In the genomic region with DNA sequence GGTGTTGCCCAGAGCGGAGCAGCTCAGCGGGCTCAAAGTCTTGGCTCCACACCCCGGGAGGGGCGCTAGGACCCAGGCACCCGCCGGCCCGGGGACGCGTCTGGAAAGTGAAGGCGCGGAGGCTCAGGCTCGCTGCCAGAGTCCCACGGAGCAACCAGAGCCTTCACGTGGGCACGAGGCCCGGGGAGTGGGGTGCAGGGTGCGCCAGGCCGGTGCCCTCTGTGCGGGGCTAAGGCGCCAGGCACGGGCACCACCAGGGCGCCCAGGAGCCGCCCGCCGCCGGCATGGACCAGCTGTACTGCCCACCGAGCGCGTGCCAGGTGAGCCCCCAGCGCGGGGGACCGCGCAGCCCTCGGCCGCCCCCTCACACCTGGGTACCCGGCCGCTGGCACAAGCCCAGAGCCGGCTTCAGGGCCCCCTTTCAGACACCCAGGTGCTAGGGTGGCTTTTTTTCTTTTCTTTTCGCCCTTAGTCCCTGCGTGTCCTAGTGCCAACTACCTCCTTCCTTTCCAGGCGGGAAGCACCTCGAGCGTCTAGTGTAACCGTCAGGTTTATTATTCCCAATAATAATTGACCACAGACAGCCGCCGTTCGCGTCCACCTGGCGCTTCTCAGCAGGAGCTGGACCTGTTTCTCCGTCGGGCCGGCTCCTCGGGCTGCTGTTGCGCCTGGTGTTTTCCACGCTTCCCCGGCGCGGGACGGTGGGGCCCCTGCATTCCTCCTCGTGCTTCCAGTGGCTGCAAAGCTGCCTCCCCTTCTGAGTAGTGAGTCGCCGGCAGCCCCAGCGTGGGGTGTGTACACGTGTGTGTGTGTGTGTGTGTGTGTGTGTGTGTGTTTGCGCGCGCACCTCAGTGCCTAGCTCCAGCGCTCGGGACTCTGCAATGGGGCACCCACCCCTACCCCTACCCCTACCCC, we compare ENCODE assay signal across 8 cellular contexts. TPM values are rescaled to one million over a fixed set of nuclear protein-coding genes. Genes with fewer than 3 reads are reported as not detected.
DNase-seq lines count a peak whose midpoint lies in the region; ATAC-seq, FAIRE-seq and TF ChIP-seq lines count a peak whose summit lies in the region.

No MANE protein-coding gene starts in this region.

- peaks cover 2% of the 10 kb centered on the region for H3K4me1 Mint-ChIP-seq in activated naive CD8-positive, alpha-beta T cell treated with anti-CD3 and anti-CD28 coated beads, Interleukin-2, amount 10 ng/mL, durations not matched to agents 7 days and 5 days

- H3K27me3 ChIP-seq in keratinocyte (ENCODE audit: control insufficient read depth, extremely low read depth, insufficient read depth, low read length): peaks cover 38% of the 10 kb centered on the region

- ATAC-seq in activated naive CD8-positive, alpha-beta T cell treated with anti-CD3 and anti-CD28 coated beads, Interleukin-2, amount 10 ng/mL, durations not matched to agents 7 days and 5 days (ENCODE audit: low read depth): no peak
- peak; percentile 32 for ATAC-seq in stimulated activated naive CD8-positive, alpha-beta T cell treated with anti-CD3 and anti-CD28 coated beads, Interleukin-15, Interleukin-2, amounts not matched to agents 100 U/mL and 50 U/mL, for 24 hours
- ATAC-seq in HG03520 (IDR thresholded peaks at IDR 0.05; ENCODE audit: unreplicated experiment): no peak

- H3K4me1 ChIP-seq in keratinocyte (ENCODE audit: control insufficient read depth, extremely low read depth, insufficient read depth, low read length): no peaks in the 10 kb centered on the region

- no peaks in the 10 kb centered on the region for H3K9me1 ChIP-seq in keratinocyte (ENCODE audit: control insufficient read depth, extremely low read depth, insufficient read depth, low read length)

- H3K4me3 Mint-ChIP-seq in activated naive CD8-positive, alpha-beta T cell treated with anti-CD3 and anti-CD28 coated beads, Interleukin-2, amount 10 ng/mL, durations not matched to agents 7 days and 5 days: peak overlapping the region; percentile 32

- H3K27ac ChIP-seq in keratinocyte (ENCODE audit: control insufficient read depth, insufficient read depth, low read length): no peak overlapping the region

- no peaks in the 10 kb centered on the region for H3K36me3 Mint-ChIP-seq in activated naive CD8-positive, alpha-beta T cell treated with anti-CD3 and anti-CD28 coated beads, Interleukin-2, amount 10 ng/mL, durations not matched to agents 7 days and 5 days

- no peaks in the 10 kb centered on the region for H3K9me3 ChIP-seq in keratinocyte (ENCODE audit: control insufficient read depth, low read depth, low read length)

- H3K4me2 ChIP-seq in keratinocyte (ENCODE audit: control insufficient read depth, extremely low read depth, insufficient read depth, low read depth, low read length): peak overlapping the region; percentile 44

- POLR2A ChIA-PET in activated naive CD8-positive, alpha-beta T cell treated with anti-CD3 and anti-CD28 coated beads, Interleukin-2, amount 10 ng/mL, durations not matched to agents 7 days and 5 days (lab: Charles Lee): no interaction called here

- dilution Hi-C loops in keratinocyte (cut with MboI; ENCODE audit: extremely low pct_ligation_motif_present, low sequenced_read_pairs): no loop called here

- H3K4me3 ChIP-seq in keratinocyte (ENCODE audit: control insufficient read depth in 2 of 3, extremely low read depth in 1 of 3, insufficient read depth in 2 of 3, low read depth in 1 of 3, low read length in 3 of 3): no peak overlapping the region

- no peak overlapping the region for H3K9ac ChIP-seq in keratinocyte (ENCODE audit: control insufficient read depth, extremely low read depth, insufficient read depth, low read length)

- H2AFZ ChIP-seq in keratinocyte (ENCODE audit: control insufficient read depth, low read length): no peak overlapping the region

- no peaks in the 10 kb centered on the region for H4K20me1 ChIP-seq in keratinocyte (ENCODE audit: control insufficient read depth, extremely low read depth, insufficient read depth, low read length)

- DNase-seq in NCI-H2029 (lab: John Stamatoyannopoulos, UW) (peak; percentile 35), NCI-H2029 treated with DMSO at 0.1 percent for 48 hours (lab: John Stamatoyannopoulos, UW) (no peak), keratinocyte (ENCODE audit: low read depth, low spot score) (no peak), NCI-H526 treated with DMSO at 0.1 percent for 48 hours (lab: John Stamatoyannopoulos, UW) (no peak), SIG-M5 (lab: John Stamatoyannopoulos, UW) (no peak)
- peak; percentile 31 for DNase-seq in activated naive CD8-positive, alpha-beta T cell treated with anti-CD3 and anti-CD28 coated beads, Interleukin-2, amount 10 ng/mL, durations not matched to agents 7 days and 5 days
- DNase-seq in stimulated activated naive CD8-positive, alpha-beta T cell treated with anti-CD3 and anti-CD28 coated beads, Interleukin-15, Interleukin-2, amounts not matched to agents 100 U/mL and 50 U/mL, for 24 hours: no peak

- no peak for FAIRE-seq in keratinocyte (lab: Jason Lieb, UNC)

- no peaks in the 10 kb centered on the region for H3K36me3 ChIP-seq in keratinocyte (ENCODE audit: control insufficient read depth in 2 of 2, extremely low read depth in 1 of 2, insufficient read depth in 2 of 2, low read length in 2 of 2)

- no peaks in the 10 kb centered on the region for H3K79me2 ChIP-seq in keratinocyte (ENCODE audit: control insufficient read depth, insufficient read depth, low read length)

- peaks cover 55% of the 10 kb centered on the region for H3K27me3 Mint-ChIP-seq in activated naive CD8-positive, alpha-beta T cell treated with anti-CD3 and anti-CD28 coated beads, Interleukin-2, amount 10 ng/mL, durations not matched to agents 7 days and 5 days

- no peak overlapping the region for H3K27ac Mint-ChIP-seq in activated naive CD8-positive, alpha-beta T cell treated with anti-CD3 and anti-CD28 coated beads, Interleukin-2, amount 10 ng/mL, durations not matched to agents 7 days and 5 days

- TF ChIP-seq CTCF in keratinocyte (optimal IDR thresholded peaks at IDR 0.05 in 1 of 3, IDR thresholded peaks at IDR 0.05 in 1 of 3, conservative IDR thresholded peaks at IDR 0.05 in 1 of 3; ENCODE audit: extremely low read depth in 1 of 3, insufficient read depth in 2 of 3, low read length in 3 of 3): no peak

- H3K9me3 Mint-ChIP-seq in activated naive CD8-positive, alpha-beta T cell treated with anti-CD3 and anti-CD28 coated beads, Interleukin-2, amount 10 ng/mL, durations not matched to agents 7 days and 5 days: no peaks in the 10 kb centered on the region

RNA-seq across cellular contexts. Expression of gene PDE8B, which starts 30.1 kb away (rescaled TPM):
- under 1 TPM; 0.19 to 0.23 TPM for total RNA-seq in activated naive CD8-positive, alpha-beta T cell treated with anti-CD3 and anti-CD28 coated beads, Interleukin-2, amount 10 ng/mL, durations not matched to agents 7 days and 5 days
- not detected in 3 replicates for polyA plus RNA-seq in keratinocyte
- not detected for polyA plus RNA-seq in keratinocyte (2011; ENCODE audit: low read depth)
- not detected in 2 replicates for polyA plus RNA-seq in keratinocyte (2011; cell fraction: cytosol; rRNA removed)
- polyA plus RNA-seq in keratinocyte (2011; cell fraction: nucleus; rRNA removed): not detected in 2 replicates
- polyA plus RNA-seq in keratinocyte (2012; ENCODE audit: low replicate concordance): 0.48 and 0.76 TPM in 2 replicates
- not detected in 3 replicates for polyA minus RNA-seq in keratinocyte
- polyA minus RNA-seq in keratinocyte (2011; cell fraction: cytosol; rRNA and poly(A)+ RNA removed): not detected
- polyA minus RNA-seq in keratinocyte (2011; cell fraction: nucleus; rRNA and poly(A)+ RNA removed): 0.53 TPM in 1 of 2 replicates, not detected in the other

Comparison
In these comparisons a context has a peak if more than half of its experiments do, and no peak if none do; other contexts are left out.
1. DNase-seq: peak in NCI-H2029 (single experiment) and activated naive CD8-positive, alpha-beta T cell treated with anti-CD3 and anti-CD28 coated beads, Interleukin-2, amount 10 ng/mL, durations not matched to agents 7 days and 5 days (single experiment); none in NCI-H2029 treated with DMSO at 0.1 percent for 48 hours (single experiment), keratinocyte (single experiment), stimulated activated naive CD8-positive, alpha-beta T cell treated with anti-CD3 and anti-CD28 coated beads, Interleukin-15, Interleukin-2, amounts not matched to agents 100 U/mL and 50 U/mL, for 24 hours (single experiment), NCI-H526 treated with DMSO at 0.1 percent for 48 hours (single experiment) and SIG-M5 (single experiment).